ENCODE assay signal across 2 cellular contexts in genomic region chr10:101997803-101998202, GRCh38.
TF ChIP-seq lines count a peak whose summit lies in the region.

No MANE protein-coding gene starts in this region.

TF ChIP-seq in GM23338, 12 proteins besides CTCF, POLR2A, EP300 and RAD21:
- TF ChIP-seq EZH2phosphoT487 (IDR thresholded peaks at IDR 0.05; ENCODE audit: unreplicated experiment) (no peak), STAT1 (IDR thresholded peaks at IDR 0.05; ENCODE audit: unreplicated experiment) (no peak), ZNF331 (CRISPR knock-in tag; IDR thresholded peaks at IDR 0.05; ENCODE audit: low read depth) (no peak), NANOG (IDR thresholded peaks at IDR 0.05; ENCODE audit: borderline replicate concordance) (no peak), EZH2 (IDR thresholded peaks at IDR 0.05; ENCODE audit: low read depth, unreplicated experiment) (no peak), ZNF114 (CRISPR knock-in tag; IDR thresholded peaks at IDR 0.05) (no peak), CREB1 (CRISPR knock-in tag; IDR thresholded peaks at IDR 0.05; ENCODE audit: low read depth) (no peak)
- TF ChIP-seq, protein P1, sequence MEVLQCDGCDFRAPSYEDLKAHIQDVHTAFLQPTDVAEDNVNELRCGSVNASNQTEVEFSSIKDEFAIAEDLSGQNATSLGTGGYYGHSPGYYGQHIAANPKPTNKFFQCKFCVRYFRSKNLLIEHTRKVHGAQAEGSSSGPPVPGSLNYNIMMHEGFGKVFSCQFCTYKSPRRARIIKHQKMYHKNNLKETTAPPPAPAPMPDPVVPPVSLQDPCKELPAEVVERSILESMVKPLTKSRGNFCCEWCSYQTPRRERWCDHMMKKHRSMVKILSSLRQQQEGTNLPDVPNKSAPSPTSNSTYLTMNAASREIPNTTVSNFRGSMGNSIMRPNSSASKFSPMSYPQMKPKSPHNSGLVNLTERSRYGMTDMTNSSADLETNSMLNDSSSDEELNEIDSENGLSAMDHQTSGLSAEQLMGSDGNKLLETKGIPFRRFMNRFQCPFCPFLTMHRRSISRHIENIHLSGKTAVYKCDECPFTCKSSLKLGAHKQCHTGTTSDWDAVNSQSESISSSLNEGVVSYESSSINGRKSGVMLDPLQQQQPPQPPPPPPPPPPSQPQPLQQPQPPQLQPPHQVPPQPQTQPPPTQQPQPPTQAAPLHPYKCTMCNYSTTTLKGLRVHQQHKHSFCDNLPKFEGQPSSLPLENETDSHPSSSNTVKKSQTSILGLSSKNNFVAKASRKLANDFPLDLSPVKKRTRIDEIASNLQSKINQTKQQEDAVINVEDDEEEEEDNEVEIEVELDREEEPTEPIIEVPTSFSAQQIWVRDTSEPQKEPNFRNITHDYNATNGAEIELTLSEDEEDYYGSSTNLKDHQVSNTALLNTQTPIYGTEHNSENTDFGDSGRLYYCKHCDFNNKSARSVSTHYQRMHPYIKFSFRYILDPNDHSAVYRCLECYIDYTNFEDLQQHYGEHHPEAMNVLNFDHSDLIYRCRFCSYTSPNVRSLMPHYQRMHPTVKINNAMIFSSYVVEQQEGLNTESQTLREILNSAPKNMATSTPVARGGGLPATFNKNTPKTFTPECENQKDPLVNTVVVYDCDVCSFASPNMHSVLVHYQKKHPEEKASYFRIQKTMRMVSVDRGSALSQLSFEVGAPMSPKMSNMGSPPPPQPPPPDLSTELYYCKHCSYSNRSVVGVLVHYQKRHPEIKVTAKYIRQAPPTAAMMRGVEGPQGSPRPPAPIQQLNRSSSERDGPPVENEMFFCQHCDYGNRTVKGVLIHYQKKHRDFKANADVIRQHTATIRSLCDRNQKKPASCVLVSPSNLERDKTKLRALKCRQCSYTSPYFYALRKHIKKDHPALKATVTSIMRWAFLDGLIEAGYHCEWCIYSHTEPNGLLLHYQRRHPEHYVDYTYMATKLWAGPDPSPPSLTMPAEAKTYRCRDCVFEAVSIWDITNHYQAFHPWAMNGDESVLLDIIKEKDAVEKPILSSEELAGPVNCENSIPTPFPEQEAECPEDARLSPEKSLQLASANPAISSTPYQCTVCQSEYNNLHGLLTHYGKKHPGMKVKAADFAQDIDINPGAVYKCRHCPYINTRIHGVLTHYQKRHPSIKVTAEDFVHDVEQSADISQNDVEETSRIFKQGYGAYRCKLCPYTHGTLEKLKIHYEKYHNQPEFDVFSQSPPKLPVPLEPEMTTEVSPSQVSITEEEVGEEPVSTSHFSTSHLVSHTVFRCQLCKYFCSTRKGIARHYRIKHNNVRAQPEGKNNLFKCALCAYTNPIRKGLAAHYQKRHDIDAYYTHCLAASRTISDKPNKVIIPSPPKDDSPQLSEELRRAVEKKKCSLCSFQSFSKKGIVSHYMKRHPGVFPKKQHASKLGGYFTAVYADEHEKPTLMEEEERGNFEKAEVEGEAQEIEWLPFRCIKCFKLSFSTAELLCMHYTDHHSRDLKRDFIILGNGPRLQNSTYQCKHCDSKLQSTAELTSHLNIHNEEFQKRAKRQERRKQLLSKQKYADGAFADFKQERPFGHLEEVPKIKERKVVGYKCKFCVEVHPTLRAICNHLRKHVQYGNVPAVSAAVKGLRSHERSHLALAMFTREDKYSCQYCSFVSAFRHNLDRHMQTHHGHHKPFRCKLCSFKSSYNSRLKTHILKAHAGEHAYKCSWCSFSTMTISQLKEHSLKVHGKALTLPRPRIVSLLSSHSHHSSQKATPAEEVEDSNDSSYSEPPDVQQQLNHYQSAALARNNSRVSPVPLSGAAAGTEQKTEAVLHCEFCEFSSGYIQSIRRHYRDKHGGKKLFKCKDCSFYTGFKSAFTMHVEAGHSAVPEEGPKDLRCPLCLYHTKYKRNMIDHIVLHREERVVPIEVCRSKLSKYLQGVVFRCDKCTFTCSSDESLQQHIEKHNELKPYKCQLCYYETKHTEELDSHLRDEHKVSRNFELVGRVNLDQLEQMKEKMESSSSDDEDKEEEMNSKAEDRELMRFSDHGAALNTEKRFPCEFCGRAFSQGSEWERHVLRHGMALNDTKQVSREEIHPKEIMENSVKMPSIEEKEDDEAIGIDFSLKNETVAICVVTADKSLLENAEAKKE (CRISPR knock-in tag; IDR thresholded peaks at IDR 0.05): no peak

TF ChIP-seq in SK-N-SH, 30 proteins besides CTCF, POLR2A, EP300 and RAD21 (continued from another document):
- no peak for TF ChIP-seq MEF2A (IDR thresholded peaks at IDR 0.05; ENCODE audit: borderline replicate concordance, low read depth)
- TF ChIP-seq ELF1 (IDR thresholded peaks at IDR 0.05): no peak
- no peak for TF ChIP-seq EZH2phosphoT487 (IDR thresholded peaks at IDR 0.05; ENCODE audit: borderline replicate concordance, low read depth)
- TF ChIP-seq FOXM1 (IDR thresholded peaks at IDR 0.05; ENCODE audit: low read depth): no peak
- TF ChIP-seq CHD2 (IDR thresholded peaks at IDR 0.05; ENCODE audit: low read length, partially characterized antibody): no peak
- no peak for TF ChIP-seq USF1 (IDR thresholded peaks at IDR 0.05; ENCODE audit: borderline replicate concordance, low read depth)
- no peak for TF ChIP-seq MXI1 (IDR thresholded peaks at IDR 0.05; ENCODE audit: low read depth, low read length)
- TF ChIP-seq NFIC (IDR thresholded peaks at IDR 0.05; ENCODE audit: borderline replicate concordance): no peak
